In genomic region chr16:27312580-27313421, GRCh38 we compare ENCODE assay signal across 1 cellular context.
TF ChIP-seq lines count a peak whose summit lies in the region.

No MANE protein-coding gene starts in this region.

TF ChIP-seq in SK-N-SH, 30 proteins besides CTCF, POLR2A, EP300 and RAD21 (continued from another document):
- TF ChIP-seq, protein P1, sequence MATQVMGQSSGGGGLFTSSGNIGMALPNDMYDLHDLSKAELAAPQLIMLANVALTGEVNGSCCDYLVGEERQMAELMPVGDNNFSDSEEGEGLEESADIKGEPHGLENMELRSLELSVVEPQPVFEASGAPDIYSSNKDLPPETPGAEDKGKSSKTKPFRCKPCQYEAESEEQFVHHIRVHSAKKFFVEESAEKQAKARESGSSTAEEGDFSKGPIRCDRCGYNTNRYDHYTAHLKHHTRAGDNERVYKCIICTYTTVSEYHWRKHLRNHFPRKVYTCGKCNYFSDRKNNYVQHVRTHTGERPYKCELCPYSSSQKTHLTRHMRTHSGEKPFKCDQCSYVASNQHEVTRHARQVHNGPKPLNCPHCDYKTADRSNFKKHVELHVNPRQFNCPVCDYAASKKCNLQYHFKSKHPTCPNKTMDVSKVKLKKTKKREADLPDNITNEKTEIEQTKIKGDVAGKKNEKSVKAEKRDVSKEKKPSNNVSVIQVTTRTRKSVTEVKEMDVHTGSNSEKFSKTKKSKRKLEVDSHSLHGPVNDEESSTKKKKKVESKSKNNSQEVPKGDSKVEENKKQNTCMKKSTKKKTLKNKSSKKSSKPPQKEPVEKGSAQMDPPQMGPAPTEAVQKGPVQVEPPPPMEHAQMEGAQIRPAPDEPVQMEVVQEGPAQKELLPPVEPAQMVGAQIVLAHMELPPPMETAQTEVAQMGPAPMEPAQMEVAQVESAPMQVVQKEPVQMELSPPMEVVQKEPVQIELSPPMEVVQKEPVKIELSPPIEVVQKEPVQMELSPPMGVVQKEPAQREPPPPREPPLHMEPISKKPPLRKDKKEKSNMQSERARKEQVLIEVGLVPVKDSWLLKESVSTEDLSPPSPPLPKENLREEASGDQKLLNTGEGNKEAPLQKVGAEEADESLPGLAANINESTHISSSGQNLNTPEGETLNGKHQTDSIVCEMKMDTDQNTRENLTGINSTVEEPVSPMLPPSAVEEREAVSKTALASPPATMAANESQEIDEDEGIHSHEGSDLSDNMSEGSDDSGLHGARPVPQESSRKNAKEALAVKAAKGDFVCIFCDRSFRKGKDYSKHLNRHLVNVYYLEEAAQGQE (IDR thresholded peaks at IDR 0.05; ENCODE audit: low read depth, low read length), result no peak
- no peak for TF ChIP-seq EZH2phosphoT487 (IDR thresholded peaks at IDR 0.05; ENCODE audit: borderline replicate concordance, low read depth)
- TF ChIP-seq MAX (IDR thresholded peaks at IDR 0.05; ENCODE audit: low read depth), result no peak
